Comparison of ENCODE assay signal across 8 cellular contexts in genomic region chrX:38816158-38816557, GRCh38. TPM values are rescaled to one million over a fixed set of nuclear protein-coding genes. Genes with fewer than 3 reads are reported as not detected.
DNase-seq lines count a peak whose midpoint lies in the region; ATAC-seq and TF ChIP-seq lines count a peak whose summit lies in the region.
"Had no signal": no experiment of that assay in that cellular context is flagged by ENCODE, and none has a peak within 500 bp of the region (broad histone marks: within the 10 kb centered on the region; RNA-seq: fewer than 3 reads in every experiment).

No MANE protein-coding gene starts in this region.

- peaks cover 42% of the 10 kb centered on the region for H3K4me1 ChIP-seq in DND-41 (ENCODE audit: insufficient read depth, low read length)
- peaks cover 29% of the 10 kb centered on the region for H3K4me1 ChIP-seq in KMS-11 (ENCODE audit: low read depth, poor library complexity, severe bottlenecking)
- no peaks in the 10 kb centered on the region for H3K4me1 ChIP-seq in A673 (ENCODE audit: insufficient read depth, low read length, poor library complexity, severe bottlenecking)

- H3K27me3 Mint-ChIP-seq in naive thymus-derived CD8-positive, alpha-beta T cell = no peaks in the 10 kb centered on the region

- DNase-seq in DND-41 (peak; percentile 27), A673 (ENCODE audit: low spot score) (no peak), NCI-H748 (lab: John Stamatoyannopoulos, UW; ENCODE audit: unreplicated experiment) (no peak), GM13977 (ENCODE audit: low spot score) (no peak)
- peak; percentile 11 for DNase-seq in activated naive CD4-positive, alpha-beta T cell treated with anti-CD3 and anti-CD28 coated beads, Interleukin-2, amount 50 U/mL, for 16 hours
- DNase-seq in naive thymus-derived CD8-positive, alpha-beta T cell = peak in 5 of 10 donors; percentile 22 to 59 (median 42)
- DNase-seq: NCI-H446 had no signal

- POLR2A ChIA-PET in naive thymus-derived CD8-positive, alpha-beta T cell (lab: Charles Lee) = interaction anchor here (0.9 to 3.9 kb wide), 4 partner anchors 12 to 1360 kb away, joined by 3 to 104 read pairs (median 3); partner anchors contain the start of gene MID1IP1
- POLR2A ChIA-PET in A673 (lab: Charles Lee; ENCODE audit: low non-redundant PET) = no interaction called here

- no peaks in the 10 kb centered on the region for H3K79me2 ChIP-seq in DND-41 (ENCODE audit: insufficient read depth, low read length)
- no peaks in the 10 kb centered on the region for H3K79me2 ChIP-seq in KMS-11 (ENCODE audit: insufficient read depth, low read depth)

- peaks cover 0 to 3% (median 0%) of the 10 kb centered on the region in 9 donors for H3K9me3 Mint-ChIP-seq in naive thymus-derived CD8-positive, alpha-beta T cell

- ATAC-seq in DND-41 (ENCODE audit: insufficient read depth, low read depth) = no peak
- ATAC-seq in naive thymus-derived CD8-positive, alpha-beta T cell = peak; percentile 29 to 36

- no TSS peak for BruUV-seq in A673 (replicated peaks; lab: Mats Ljungman, UMichigan)

- H3K9me3 ChIP-seq in DND-41 (ENCODE audit: insufficient read depth, low read length, severe bottlenecking) (no peaks in the 10 kb centered on the region), A673 (ENCODE audit: low read depth, low read length, poor library complexity, severe bottlenecking) (no peaks in the 10 kb centered on the region)

- in situ Hi-C loops in GM13977 (cut with MboI; ENCODE audit: low pct_unique_long_range_greater_than_20kb, low sequenced_read_pairs, unreplicated experiment) = no loop called here

- CTCF ChIA-PET in A673 (lab: Charles Lee) = no interaction called here

- peaks cover 14 to 28% (median 21%) of the 10 kb centered on the region in 4 donors for H3K4me1 Mint-ChIP-seq in naive thymus-derived CD8-positive, alpha-beta T cell

- H3K27ac Mint-ChIP-seq in naive thymus-derived CD8-positive, alpha-beta T cell = peak overlapping the region in 1 of 10 donors; percentile 79

- H3K36me3 Mint-ChIP-seq in naive thymus-derived CD8-positive, alpha-beta T cell = no peaks in the 10 kb centered on the region

- intact Hi-C loops in A673 (cut with micrococcal nuclease; ENCODE audit: unreplicated experiment) = no loop called here

- H3K4me3 ChIP-seq in DND-41 (ENCODE audit: low read depth in 1 of 2, low read length in 2 of 2) (no peak overlapping the region), KMS-11 (IDR thresholded peaks at IDR 0.05; ENCODE audit: insufficient read depth, low read depth, low read length) (no peak overlapping the region), A673 (ENCODE audit: low read depth, low read length, poor library complexity, severe bottlenecking) (no peak overlapping the region)

- H3K36me3 ChIP-seq in DND-41 (ENCODE audit: insufficient read depth, low read length) (no peaks in the 10 kb centered on the region), KMS-11 (ENCODE audit: insufficient read depth) (no peaks in the 10 kb centered on the region), A673 (ENCODE audit: insufficient read depth, low read length, poor library complexity, severe bottlenecking) (no peaks in the 10 kb centered on the region)

- peak overlapping the region; percentile 46; the same call in 1 of the 2 replicates for H3K9ac ChIP-seq in DND-41 (ENCODE audit: low read depth, low read length)
- H3K9ac ChIP-seq in KMS-11 = no peak overlapping the region

- H3K27me3 ChIP-seq in DND-41 (ENCODE audit: insufficient read depth, low read length, poor library complexity) (no peaks in the 10 kb centered on the region), KMS-11 (ENCODE audit: insufficient read depth, low read depth) (no peaks in the 10 kb centered on the region), A673 (replicated peaks; ENCODE audit: insufficient read depth, low read depth, low read length, poor library complexity) (no peaks in the 10 kb centered on the region)

- H2AFZ ChIP-seq in DND-41 (ENCODE audit: low read depth, low read length) = no peak overlapping the region
- H2AFZ ChIP-seq in KMS-11 (ENCODE audit: low read depth) = peak overlapping the region; percentile 77; the same call in 1 of the 2 replicates

- TF ChIP-seq CTCF in DND-41 (IDR thresholded peaks at IDR 0.05; ENCODE audit: borderline replicate concordance, extremely low read depth, low read length, poor library complexity, severe bottlenecking) = no peak
- TF ChIP-seq CTCF in KMS-11 (conservative IDR thresholded peaks at IDR 0.05; ENCODE audit: low read depth, low read length) = no peak
- no peak for TF ChIP-seq CTCF in A673 (conservative IDR thresholded peaks at IDR 0.05; ENCODE audit: low read depth, low read length)
- TF ChIP-seq CTCF in GM13977 (IDR thresholded peaks at IDR 0.05; ENCODE audit: extremely low read depth, insufficient read depth, missing control alignments) = no peak

- H3K4me3 Mint-ChIP-seq in naive thymus-derived CD8-positive, alpha-beta T cell = peak overlapping the region in 7 of 10 donors; percentile 3 to 64 (median 36)

- H3K27ac ChIP-seq in DND-41 (ENCODE audit: low read length) = peak overlapping the region; percentile 91
- no peak overlapping the region for H3K27ac ChIP-seq in KMS-11
- no peak overlapping the region for H3K27ac ChIP-seq in A673 (ENCODE audit: low read depth, low read length, poor library complexity, severe bottlenecking)

- H4K20me1 ChIP-seq in DND-41 (ENCODE audit: insufficient read depth, low read length) (no peaks in the 10 kb centered on the region), KMS-11 (ENCODE audit: insufficient read depth) (no peaks in the 10 kb centered on the region)

- H3K4me2 ChIP-seq in DND-41 (ENCODE audit: insufficient read depth, low read length) (no peak overlapping the region), KMS-11 (no peak overlapping the region)

RNA-seq across cellular contexts. Expression of gene MID1IP1, which starts 14.9 kb away (rescaled TPM):
- total RNA-seq in naive thymus-derived CD8-positive, alpha-beta T cell = 10 to 100 TPM; 42.7 to 45.6 TPM
- 10 to 100 TPM; 12.6 to 18.8 (median 16.4) TPM for polyA plus RNA-seq in naive thymus-derived CD8-positive, alpha-beta T cell
- total RNA-seq in A673 (2021) = 49.9 and 53.8 TPM in 2 replicates

Comparison
In these comparisons a context has a peak if more than half of its experiments do, and no peak if none do; other contexts are left out.
1. DNase-seq: peak in DND-41 (single experiment) and activated naive CD4-positive, alpha-beta T cell treated with anti-CD3 and anti-CD28 coated beads, Interleukin-2, amount 50 U/mL, for 16 hours (single experiment); none in A673 (single experiment), NCI-H748 (single experiment) and GM13977 (single experiment).